ENCODE assay signal across 15 cellular contexts in genomic region chr2:168529900-168530561, GRCh38.
DNase-seq lines count a peak whose midpoint lies in the region; ATAC-seq and TF ChIP-seq lines count a peak whose summit lies in the region.
"Had no signal": no experiment of that assay in that cellular context is flagged by ENCODE, and none has a peak within 500 bp of the region (broad histone marks: within the 10 kb centered on the region; RNA-seq: fewer than 3 reads in every experiment).

No MANE protein-coding gene starts in this region.

- TF ChIP-seq CTCF in HEK293 (tag by site-specific recombination; IDR thresholded peaks at IDR 0.05) (no peak), WTC11 (IDR thresholded peaks at IDR 0.05) (no peak), heart right ventricle (IDR thresholded peaks at IDR 0.05) (no peak), gastrocnemius medialis (IDR thresholded peaks at IDR 0.05 in 4 of 5, conservative IDR thresholded peaks at IDR 0.05 in 1 of 5) (no peak)

- DNase-seq in WTC11 (ENCODE audit: low spot score) (no peak), heart right ventricle (peak in 1 of 2 donors; percentile 17), gastrocnemius medialis (no peak), mesenteric fat pad (ENCODE audit: low spot score) (no peak), SHP77 treated with DMSO at 0.1 percent for 48 hours (lab: John Stamatoyannopoulos, UW) (no peak), NCI-H774 (lab: John Stamatoyannopoulos, UW) (no peak), NCI-H2171 treated with DMSO at 0.1 percent for 48 hours (lab: John Stamatoyannopoulos, UW) (no peak)
- DNase-seq: activated CD4-positive, alpha-beta memory T cell treated with anti-CD3 and anti-CD28 coated beads, Interleukin-2, amount 10 ng/mL, durations not matched to agents 7 days and 5 days; activated gamma-delta T cell; CD4-positive, alpha-beta memory T cell; KBM-7; NCI-H2029; right lobe of liver had no signal

- H3K27me3 Mint-ChIP-seq in WTC11 (ENCODE audit: low read depth), result no peaks in the 10 kb centered on the region
- H3K27me3 Mint-ChIP-seq: activated CD4-positive, alpha-beta memory T cell treated with anti-CD3 and anti-CD28 coated beads, Interleukin-2, amount 10 ng/mL, durations not matched to agents 7 days and 5 days; CD4-positive, alpha-beta memory T cell had no signal

- peak overlapping the region; percentile 25; the same call in 1 of the 2 replicates for H3K27ac Mint-ChIP-seq in WTC11
- H3K27ac Mint-ChIP-seq: activated CD4-positive, alpha-beta memory T cell treated with anti-CD3 and anti-CD28 coated beads, Interleukin-2, amount 10 ng/mL, durations not matched to agents 7 days and 5 days; CD4-positive, alpha-beta memory T cell; T-helper 1 cell treated with Interleukin-12 subunit alpha and Interleukin-12 subunit beta and Interleukin-4 antibody, amounts not matched to agents 30 μg/mL and 1 μg/mL, for 36 hours had no signal

- no peaks in the 10 kb centered on the region for H3K36me3 Mint-ChIP-seq in WTC11
- H3K36me3 Mint-ChIP-seq: CD4-positive, alpha-beta memory T cell had no signal

- ATAC-seq in WTC11, result no peak
- peak in 7 of 8 donors; percentile 20 to 69 (median 31) for ATAC-seq in heart right ventricle
- peak in 1 of 2 donors; percentile 26 for ATAC-seq in gastrocnemius medialis
- ATAC-seq: right lobe of liver had no signal

- intact Hi-C loops in heart right ventricle (cut with DNase I) (loop anchor here in 5 of 10 donors (5.0 to 10.0 kb wide), 4 partner anchors 73 to 112 kb away; partner anchors contain the start of gene CERS6 (in 1 of the 5)), gastrocnemius medialis (cut with DNase I; ENCODE audit: low total_unique reads) (no loop called here)

- H3K4me3 ChIP-seq in HEK293 (ENCODE audit: low read depth, low read length), result no peak overlapping the region
- H3K4me3 ChIP-seq in heart right ventricle, result no peak overlapping the region
- no peak overlapping the region for H3K4me3 ChIP-seq in gastrocnemius medialis
- H3K4me3 ChIP-seq: right lobe of liver had no signal

- H3K9me3 Mint-ChIP-seq in WTC11, result peaks cover 4% of the 10 kb centered on the region; the same call in 1 of the 2 replicates
- H3K9me3 Mint-ChIP-seq: activated CD4-positive, alpha-beta memory T cell treated with anti-CD3 and anti-CD28 coated beads, Interleukin-2, amount 10 ng/mL, durations not matched to agents 7 days and 5 days; T-helper 1 cell treated with Interleukin-12 subunit alpha and Interleukin-12 subunit beta and Interleukin-4 antibody, amounts not matched to agents 30 μg/mL and 1 μg/mL, for 36 hours had no signal

- no peaks in the 10 kb centered on the region for H3K9me3 ChIP-seq in HEK293 (ENCODE audit: control insufficient read depth, insufficient read depth, low read depth, low read length)
- no peaks in the 10 kb centered on the region for H3K9me3 ChIP-seq in heart right ventricle
- H3K9me3 ChIP-seq in gastrocnemius medialis, result no peaks in the 10 kb centered on the region
- H3K9me3 ChIP-seq: right lobe of liver had no signal

- H3K27ac ChIP-seq in HEK293 (ENCODE audit: extremely low read depth, low read depth, low read length), result no peak overlapping the region
- peak overlapping the region; percentile 34 to 86 (median 80) for H3K27ac ChIP-seq in heart right ventricle
- H3K27ac ChIP-seq in gastrocnemius medialis, result peak overlapping the region; percentile 42 to 93 (median 58)
- H3K27ac ChIP-seq: right lobe of liver had no signal

- H3K4me1 ChIP-seq in HEK293 (ENCODE audit: control insufficient read depth, insufficient read depth, low read length) (peaks cover 21% of the 10 kb centered on the region), heart right ventricle (peaks cover 11 to 96% (median 55%) of the 10 kb centered on the region in 9 donors), gastrocnemius medialis (peaks cover 47 to 59% of the 10 kb centered on the region in 2 donors)

- in situ Hi-C loops in gastrocnemius medialis (cut with MboI; ENCODE audit: low sequenced_read_pairs in 4 of 4), result no loop called here

- H3K36me3 ChIP-seq in HEK293 (ENCODE audit: control insufficient read depth in 2 of 2, insufficient read depth in 1 of 2, low read length in 2 of 2) (no peaks in the 10 kb centered on the region), heart right ventricle (no peaks in the 10 kb centered on the region), gastrocnemius medialis (no peaks in the 10 kb centered on the region)
- H3K36me3 ChIP-seq: right lobe of liver had no signal

- no peak for TF ChIP-seq POLR2A in gastrocnemius medialis (IDR thresholded peaks at IDR 0.05)

- WGBS in heart right ventricle, 2 donors, result 57 to 59% methylated on average over 8 of the region's 8 CpGs

- POLR2A ChIA-PET in HEK293 (lab: Yijun Ruan, JAX), result no interaction called here
- POLR2A ChIA-PET in WTC11 (lab: Charles Lee), result no interaction called here

- CTCF ChIA-PET in HEK293 (lab: Yijun Ruan, JAX), result no interaction called here
- CTCF ChIA-PET in WTC11 (lab: Charles Lee), result no interaction called here

- H3K4me1 Mint-ChIP-seq in WTC11, result peaks cover 37% of the 10 kb centered on the region

- no peak overlapping the region for H3K4me3 Mint-ChIP-seq in WTC11
- H3K4me3 Mint-ChIP-seq: activated CD4-positive, alpha-beta memory T cell treated with anti-CD3 and anti-CD28 coated beads, Interleukin-2, amount 10 ng/mL, durations not matched to agents 7 days and 5 days; CD4-positive, alpha-beta memory T cell; T-helper 1 cell treated with Interleukin-12 subunit alpha and Interleukin-12 subunit beta and Interleukin-4 antibody, amounts not matched to agents 30 μg/mL and 1 μg/mL, for 36 hours had no signal

- no peaks in the 10 kb centered on the region for H3K27me3 ChIP-seq in heart right ventricle
- H3K27me3 ChIP-seq in gastrocnemius medialis, result no peaks in the 10 kb centered on the region
- H3K27me3 ChIP-seq: right lobe of liver had no signal

TF ChIP-seq in HEK293, 187 proteins besides CTCF, POLR2A, EP300 and RAD21:
- TF ChIP-seq ZNF18 (tag by site-specific recombination; IDR thresholded peaks at IDR 0.05) (no peak), GLIS1 (tag by site-specific recombination; IDR thresholded peaks at IDR 0.05) (peak; percentile 46; the same call in 1 of the 2 replicates), SETDB1 (IDR thresholded peaks at IDR 0.05; ENCODE audit: insufficient read length, low read length) (peak; percentile 42), ZNF302 (tag by site-specific recombination; IDR thresholded peaks at IDR 0.05; ENCODE audit: low read depth) (no peak), ZNF112 (tag by site-specific recombination; IDR thresholded peaks at IDR 0.05) (no peak), TRIM28 (IDR thresholded peaks at IDR 0.05; ENCODE audit: borderline replicate concordance, low read length) (peak; percentile 82)

TF ChIP-seq in WTC11, 78 proteins besides CTCF, POLR2A, EP300 and RAD21 (continues in another document):
- TF ChIP-seq E2F5 (CRISPR knock-in tag; IDR thresholded peaks at IDR 0.05) (no peak), ZNF671 (CRISPR knock-in tag; IDR thresholded peaks at IDR 0.05) (no peak), ATF6 (CRISPR knock-in tag; IDR thresholded peaks at IDR 0.05) (no peak), ZNF425 (CRISPR knock-in tag; conservative IDR thresholded peaks at IDR 0.05) (no peak), TCF7 (CRISPR knock-in tag; IDR thresholded peaks at IDR 0.05; ENCODE audit: low read depth) (no peak)
- TF ChIP-seq, protein P1, sequence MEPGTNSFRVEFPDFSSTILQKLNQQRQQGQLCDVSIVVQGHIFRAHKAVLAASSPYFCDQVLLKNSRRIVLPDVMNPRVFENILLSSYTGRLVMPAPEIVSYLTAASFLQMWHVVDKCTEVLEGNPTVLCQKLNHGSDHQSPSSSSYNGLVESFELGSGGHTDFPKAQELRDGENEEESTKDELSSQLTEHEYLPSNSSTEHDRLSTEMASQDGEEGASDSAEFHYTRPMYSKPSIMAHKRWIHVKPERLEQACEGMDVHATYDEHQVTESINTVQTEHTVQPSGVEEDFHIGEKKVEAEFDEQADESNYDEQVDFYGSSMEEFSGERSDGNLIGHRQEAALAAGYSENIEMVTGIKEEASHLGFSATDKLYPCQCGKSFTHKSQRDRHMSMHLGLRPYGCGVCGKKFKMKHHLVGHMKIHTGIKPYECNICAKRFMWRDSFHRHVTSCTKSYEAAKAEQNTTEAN (CRISPR knock-in tag; IDR thresholded peaks at IDR 0.05), result no peak
